In genomic region chr2:7333189-7333588, GRCh38 we compare ENCODE assay signal across 1 cellular context.
TF ChIP-seq lines count a peak whose summit lies in the region.

No MANE protein-coding gene starts in this region.

TF ChIP-seq in A549, 52 proteins besides CTCF, POLR2A, EP300 and RAD21 (continued from another document):
- TF ChIP-seq CBX2 (IDR thresholded peaks at IDR 0.05; ENCODE audit: borderline replicate concordance, low read depth) (no peak), ELK1 (IDR thresholded peaks at IDR 0.05; ENCODE audit: low read depth, low read length) (no peak), HMGXB4 (CRISPR knock-in tag; IDR thresholded peaks at IDR 0.05; ENCODE audit: borderline replicate concordance) (no peak), RCOR1 (IDR thresholded peaks at IDR 0.05; ENCODE audit: low read depth, low read length) (no peak)
